ENCODE assay signal across 1 cellular context in genomic region chr20:23132293-23132929, GRCh38.
TF ChIP-seq lines count a peak whose summit lies in the region.

No MANE protein-coding gene starts in this region.

TF ChIP-seq in K562, 482 proteins besides CTCF, POLR2A, EP300 and RAD21 (continued from another document):
- peak; percentile 76 for TF ChIP-seq ZNF592 (IDR thresholded peaks at IDR 0.05)
- TF ChIP-seq NFXL1 (CRISPR knock-in tag; IDR thresholded peaks at IDR 0.05), result 0 out of 2 replicates have a peak, but pooled peaks have one; percentile 14
